In genomic region chr1:2205191-2205952, GRCh38 we compare ENCODE assay signal across 8 cellular contexts. TPM values are rescaled to one million over a fixed set of nuclear protein-coding genes. Genes with fewer than 3 reads are reported as not detected.
DNase-seq lines count a peak whose midpoint lies in the region; ATAC-seq lines count a peak whose summit lies in the region.

No MANE protein-coding gene starts in this region.

- DNase-seq in SHP77 (lab: John Stamatoyannopoulos, UW) = peak; percentile 75 to 80
- DNase-seq in SHP77 treated with DMSO at 0.1 percent for 48 hours (lab: John Stamatoyannopoulos, UW) = no peak
- DNase-seq in NCI-H460 (ENCODE audit: extremely low read depth, low read depth) = peak; percentile 88
- DNase-seq in activated CD8-positive, alpha-beta memory T cell treated with anti-CD3 and anti-CD28 coated beads for 1 hour (ENCODE audit: extremely low read depth in 1 of 2, low read depth in 1 of 2) = peak; percentile 90 to 94
- DNase-seq in effector memory CD4-positive, alpha-beta T cell = peak; percentile 90 to 96 (median 93)
- peak; percentile 99 for DNase-seq in mesenteric fat pad (ENCODE audit: low spot score)
- peak; percentile 92 to 96 for DNase-seq in stimulated activated CD8-positive, alpha-beta memory T cell treated with anti-CD3 and anti-CD28 coated beads, Interleukin-2, amount 100 ng/mL, for 1 hour (ENCODE audit: low read depth in 2 of 2)

- H3K36me3 ChIP-seq in effector memory CD4-positive, alpha-beta T cell (ENCODE audit: control insufficient read depth, insufficient read depth, low read length) = no peaks in the 10 kb centered on the region

- H3K4me1 ChIP-seq in effector memory CD4-positive, alpha-beta T cell (ENCODE audit: control insufficient read depth, insufficient read depth, low read length, poor library complexity, severe bottlenecking) = peaks cover 13% of the 10 kb centered on the region

- H3K4me3 ChIP-seq in effector memory CD4-positive, alpha-beta T cell (ENCODE audit: insufficient read depth, low read depth, low read length, poor library complexity, severe bottlenecking) = peak overlapping the region; percentile 58

- peak; percentile 55 for ATAC-seq in HG03025 (IDR thresholded peaks at IDR 0.05; ENCODE audit: low FRiP score, unreplicated experiment)

- H3K9me3 ChIP-seq in effector memory CD4-positive, alpha-beta T cell (ENCODE audit: control insufficient read depth, low read length) = no peaks in the 10 kb centered on the region

- H3K27ac ChIP-seq in effector memory CD4-positive, alpha-beta T cell (ENCODE audit: insufficient read depth, low read length, poor library complexity, severe bottlenecking) = peak overlapping the region; percentile 37

- no peaks in the 10 kb centered on the region for H3K27me3 ChIP-seq in effector memory CD4-positive, alpha-beta T cell (replicated peaks; ENCODE audit: control insufficient read depth, insufficient read depth, low read length, poor library complexity, severe bottlenecking)

RNA-seq across cellular contexts. Expression of gene FAAP20, which starts 10.8 kb away (rescaled TPM):
- 29.1 and 39.3 TPM in 2 replicates for total RNA-seq in NCI-H460 (2014; rRNA removed; shearing (Covaris generic))
- polyA plus RNA-seq in NCI-H460 (2014; cell fraction: nucleus; rRNA removed) = 50.3 and 57.6 TPM in 2 replicates
- 42.6 TPM for total RNA-seq in mesenteric fat pad

RNA-seq across cellular contexts. Expression of gene SKI, which starts 22.7 kb away (rescaled TPM):
- total RNA-seq in NCI-H460 (2014; rRNA removed; shearing (Covaris generic)) = 5.6 and 9.1 TPM in 2 replicates
- 2.1 and 3.8 TPM in 2 replicates for polyA plus RNA-seq in NCI-H460 (2014; cell fraction: nucleus; rRNA removed)
- total RNA-seq in mesenteric fat pad = 101 TPM

Comparison
In these comparisons a context has a peak if more than half of its experiments do, and no peak if none do; other contexts are left out.
1. RNA of gene SKI, which starts 22.7 kb away (total RNA-seq): 101 TPM in mesenteric fat pad (single experiment); 5.6 to 9.1 TPM in NCI-H460; every median in the first group is over 10 times any median in the second.